In genomic region chr2:24832526-24832925, GRCh38 we compare ENCODE assay signal across 17 cellular contexts. TPM values are rescaled to one million over a fixed set of nuclear protein-coding genes. Genes with fewer than 3 reads are reported as not detected.
DNase-seq lines count a peak whose midpoint lies in the region; ATAC-seq and TF ChIP-seq lines count a peak whose summit lies in the region.
"Had no signal": no experiment of that assay in that cellular context is flagged by ENCODE, and none has a peak within 500 bp of the region (broad histone marks: within the 10 kb centered on the region; RNA-seq: fewer than 3 reads in every experiment).

No MANE protein-coding gene starts in this region.

- intact Hi-C loops in activated CD8-positive, alpha-beta T cell treated with anti-CD3 and anti-CD28 coated beads for 36 hours (cut with micrococcal nuclease): no loop called here
- intact Hi-C loops in sigmoid colon (cut with DNase I): no loop called here

- no peak overlapping the region for H3K4me3 ChIP-seq in sigmoid colon
- H3K4me3 ChIP-seq: lung, psoas muscle had no signal

- no peaks in the 10 kb centered on the region for H3K9me3 ChIP-seq in sigmoid colon
- H3K9me3 ChIP-seq: BE2C, psoas muscle had no signal

- no peak for DNase-seq in activated CD8-positive, alpha-beta T cell treated with anti-CD3 and anti-CD28 coated beads, Interleukin-2, amount 10 ng/mL, durations not matched to agents 7 days and 5 days
- no peak for DNase-seq in activated CD8-positive, alpha-beta T cell treated with anti-CD3 and anti-CD28 coated beads for 36 hours
- DNase-seq in islet precursor cell: peak; percentile 37
- peak; percentile 45 for DNase-seq in sigmoid colon
- no peak for DNase-seq in activated T-cell treated with anti-CD3 and anti-CD28 coated beads, Interleukin-2, amount 50 U/mL, for 4 hours
- DNase-seq in medulla oblongata (ENCODE audit: extremely low spot score): no peak
- no peak for DNase-seq in stimulated activated CD4-positive, alpha-beta T cell treated with anti-CD3 and anti-CD28 coated beads, Interleukin-2, amount 100 ng/mL, for 48 hours
- DNase-seq: activated CD4-positive, alpha-beta T cell treated with anti-CD3 and anti-CD28 coated beads, Interleukin-2, amount 50 U/mL, for 4 hours; activated T-cell treated with anti-CD3 and anti-CD28 coated beads, Interleukin-2, amount 50 U/mL, for 1 hour; BE2C; effector memory CD4-positive, alpha-beta T cell; EL; NCI-H1105; NCI-H526 treated with DMSO at 0.1 percent for 48 hours had no signal

- H3K4me3 Mint-ChIP-seq in activated CD8-positive, alpha-beta T cell treated with anti-CD3 and anti-CD28 coated beads, Interleukin-2, amount 10 ng/mL, durations not matched to agents 7 days and 5 days: no peak overlapping the region
- no peak overlapping the region for H3K4me3 Mint-ChIP-seq in activated CD8-positive, alpha-beta T cell treated with anti-CD3 and anti-CD28 coated beads for 36 hours
- no peak overlapping the region for H3K4me3 Mint-ChIP-seq in activated T-helper 17 cell treated with anti-CD3 and anti-CD28 coated beads, Interleukin-2, amount 50 U/mL, for 72 hours
- no peak overlapping the region for H3K4me3 Mint-ChIP-seq in activated T-cell treated with anti-CD3 and anti-CD28 coated beads, Interleukin-2, amount 50 U/mL, for 4 hours

- CTCF ChIA-PET in activated CD8-positive, alpha-beta T cell treated with anti-CD3 and anti-CD28 coated beads, Interleukin-2, amount 10 ng/mL, durations not matched to agents 7 days and 5 days (lab: Charles Lee): interaction anchor here (1.0 kb wide), 1 partner anchor 422 kb away, joined by 3 read pairs; no protein-coding TSS in a partner anchor
- CTCF ChIA-PET in activated CD8-positive, alpha-beta T cell treated with anti-CD3 and anti-CD28 coated beads for 36 hours (lab: Charles Lee): interaction anchor here (1.4 to 5.5 kb wide), 2 partner anchors 19 to 411 kb away, joined by 3 to 63 read pairs; no protein-coding TSS in a partner anchor

- H3K27me3 Mint-ChIP-seq in activated CD8-positive, alpha-beta T cell treated with anti-CD3 and anti-CD28 coated beads, Interleukin-2, amount 10 ng/mL, durations not matched to agents 7 days and 5 days (ENCODE audit: low read depth): no peaks in the 10 kb centered on the region
- no peaks in the 10 kb centered on the region for H3K27me3 Mint-ChIP-seq in activated CD8-positive, alpha-beta T cell treated with anti-CD3 and anti-CD28 coated beads for 36 hours
- no peaks in the 10 kb centered on the region for H3K27me3 Mint-ChIP-seq in activated T-helper 17 cell treated with anti-CD3 and anti-CD28 coated beads, Interleukin-2, amount 50 U/mL, for 72 hours
- no peaks in the 10 kb centered on the region for H3K27me3 Mint-ChIP-seq in activated T-cell treated with anti-CD3 and anti-CD28 coated beads, Interleukin-2, amount 50 U/mL, for 4 hours (ENCODE audit: low read depth)

- H3K27ac ChIP-seq in sigmoid colon: no peak overlapping the region
- H3K27ac ChIP-seq: psoas muscle had no signal

- peak overlapping the region; percentile 3 for H3K27ac Mint-ChIP-seq in activated CD8-positive, alpha-beta T cell treated with anti-CD3 and anti-CD28 coated beads, Interleukin-2, amount 10 ng/mL, durations not matched to agents 7 days and 5 days
- H3K27ac Mint-ChIP-seq in activated CD8-positive, alpha-beta T cell treated with anti-CD3 and anti-CD28 coated beads for 36 hours: no peak overlapping the region
- H3K27ac Mint-ChIP-seq in activated T-helper 17 cell treated with anti-CD3 and anti-CD28 coated beads, Interleukin-2, amount 50 U/mL, for 72 hours: peak overlapping the region; percentile 2

- no peaks in the 10 kb centered on the region for H3K4me1 Mint-ChIP-seq in activated CD8-positive, alpha-beta T cell treated with anti-CD3 and anti-CD28 coated beads, Interleukin-2, amount 10 ng/mL, durations not matched to agents 7 days and 5 days (ENCODE audit: low read depth)
- H3K4me1 Mint-ChIP-seq in activated CD8-positive, alpha-beta T cell treated with anti-CD3 and anti-CD28 coated beads for 36 hours (ENCODE audit: low read depth): peaks cover 2% of the 10 kb centered on the region
- peaks cover 4% of the 10 kb centered on the region for H3K4me1 Mint-ChIP-seq in activated T-helper 17 cell treated with anti-CD3 and anti-CD28 coated beads, Interleukin-2, amount 50 U/mL, for 72 hours
- peaks cover 3% of the 10 kb centered on the region for H3K4me1 Mint-ChIP-seq in activated T-cell treated with anti-CD3 and anti-CD28 coated beads, Interleukin-2, amount 50 U/mL, for 4 hours (ENCODE audit: low read depth)

- no peaks in the 10 kb centered on the region for H3K9me3 Mint-ChIP-seq in activated CD8-positive, alpha-beta T cell treated with anti-CD3 and anti-CD28 coated beads, Interleukin-2, amount 10 ng/mL, durations not matched to agents 7 days and 5 days (ENCODE audit: insufficient read depth)
- no peaks in the 10 kb centered on the region for H3K9me3 Mint-ChIP-seq in activated CD8-positive, alpha-beta T cell treated with anti-CD3 and anti-CD28 coated beads for 36 hours
- no peaks in the 10 kb centered on the region for H3K9me3 Mint-ChIP-seq in activated T-helper 17 cell treated with anti-CD3 and anti-CD28 coated beads, Interleukin-2, amount 50 U/mL, for 72 hours
- no peaks in the 10 kb centered on the region for H3K9me3 Mint-ChIP-seq in activated T-cell treated with anti-CD3 and anti-CD28 coated beads, Interleukin-2, amount 50 U/mL, for 4 hours

- H3K27me3 ChIP-seq in sigmoid colon: no peaks in the 10 kb centered on the region
- H3K27me3 ChIP-seq: BE2C had no signal

- 73 to 87% methylated on average over 9 of the region's 9 CpGs for WGBS in sigmoid colon, 2 donors

- ATAC-seq in activated CD8-positive, alpha-beta T cell treated with anti-CD3 and anti-CD28 coated beads, Interleukin-2, amount 10 ng/mL, durations not matched to agents 7 days and 5 days: no peak
- ATAC-seq in activated CD8-positive, alpha-beta T cell treated with anti-CD3 and anti-CD28 coated beads for 36 hours: no peak
- no peak for ATAC-seq in activated T-helper 17 cell treated with anti-CD3 and anti-CD28 coated beads, Interleukin-2, amount 50 U/mL, for 72 hours (replicated peaks)
- no peak for ATAC-seq in activated T-cell treated with anti-CD3 and anti-CD28 coated beads, Interleukin-2, amount 50 U/mL, for 4 hours

- POLR2A ChIA-PET in activated CD8-positive, alpha-beta T cell treated with anti-CD3 and anti-CD28 coated beads, Interleukin-2, amount 10 ng/mL, durations not matched to agents 7 days and 5 days (lab: Charles Lee): no interaction called here
- POLR2A ChIA-PET in activated CD8-positive, alpha-beta T cell treated with anti-CD3 and anti-CD28 coated beads for 36 hours (lab: Charles Lee): no interaction called here

- H3K36me3 ChIP-seq in sigmoid colon: peaks cover 0 to 18% (median 0%) of the 10 kb centered on the region in 4 donors

- peaks cover 0 to 6% (median 5%) of the 10 kb centered on the region in 4 donors for H3K4me1 ChIP-seq in sigmoid colon
- H3K4me1 ChIP-seq: BE2C had no signal

- TF ChIP-seq EP300 in sigmoid colon (IDR thresholded peaks at IDR 0.05): no peak

- peaks cover 24% of the 10 kb centered on the region for H3K36me3 Mint-ChIP-seq in activated CD8-positive, alpha-beta T cell treated with anti-CD3 and anti-CD28 coated beads, Interleukin-2, amount 10 ng/mL, durations not matched to agents 7 days and 5 days (ENCODE audit: low read depth)
- H3K36me3 Mint-ChIP-seq in activated CD8-positive, alpha-beta T cell treated with anti-CD3 and anti-CD28 coated beads for 36 hours (ENCODE audit: low read depth): peaks cover 20% of the 10 kb centered on the region
- H3K36me3 Mint-ChIP-seq in activated T-helper 17 cell treated with anti-CD3 and anti-CD28 coated beads, Interleukin-2, amount 50 U/mL, for 72 hours (ENCODE audit: low read depth): peaks cover 36% of the 10 kb centered on the region
- H3K36me3 Mint-ChIP-seq in activated T-cell treated with anti-CD3 and anti-CD28 coated beads, Interleukin-2, amount 50 U/mL, for 4 hours (ENCODE audit: insufficient read depth): peaks cover 21% of the 10 kb centered on the region

- no peak for TF ChIP-seq CTCF in activated CD8-positive, alpha-beta T cell treated with anti-CD3 and anti-CD28 coated beads for 36 hours (IDR thresholded peaks at IDR 0.05)
- TF ChIP-seq CTCF in sigmoid colon (IDR thresholded peaks at IDR 0.05): no peak

- TF ChIP-seq POLR2A in sigmoid colon (IDR thresholded peaks at IDR 0.05): no peak

RNA-seq across cellular contexts. Expression of gene CENPO, which starts 39.3 kb away (rescaled TPM):
- 10 to 100 TPM; 53.9 to 56.1 TPM for total RNA-seq in activated CD8-positive, alpha-beta T cell treated with anti-CD3 and anti-CD28 coated beads, Interleukin-2, amount 10 ng/mL, durations not matched to agents 7 days and 5 days
- total RNA-seq in activated CD8-positive, alpha-beta T cell treated with anti-CD3 and anti-CD28 coated beads for 36 hours: 10 to 100 TPM; 40.7 to 41.9 TPM
- 10 to 100 TPM; 32.7 to 54.8 TPM for total RNA-seq in activated T-helper 17 cell treated with anti-CD3 and anti-CD28 coated beads, Interleukin-2, amount 50 U/mL, for 72 hours
- total RNA-seq in sigmoid colon: 1 to 10 TPM in 2 of 4 donors, under 1 TPM in 2; 0.49 to 5.7 (median 1.7) TPM
- polyA plus RNA-seq in sigmoid colon: 10 to 100 TPM in 1 of 3 donors, 1 to 10 TPM in 2; 4.9 to 10.4 (median 6.0) TPM
- 10 to 100 TPM; 20.3 to 28.4 (median 28.0) TPM for total RNA-seq in activated T-cell treated with anti-CD3 and anti-CD28 coated beads, Interleukin-2, amount 50 U/mL, for 4 hours

RNA-seq across cellular contexts. Expression of gene PTRHD1, which starts 39.3 kb away (rescaled TPM):
- total RNA-seq in activated CD8-positive, alpha-beta T cell treated with anti-CD3 and anti-CD28 coated beads, Interleukin-2, amount 10 ng/mL, durations not matched to agents 7 days and 5 days: 10 to 100 TPM; 28.9 to 32.9 TPM
- total RNA-seq in activated CD8-positive, alpha-beta T cell treated with anti-CD3 and anti-CD28 coated beads for 36 hours: 10 to 100 TPM; 23.2 to 24.9 TPM
- total RNA-seq in activated T-helper 17 cell treated with anti-CD3 and anti-CD28 coated beads, Interleukin-2, amount 50 U/mL, for 72 hours: 10 to 100 TPM; 19.4 to 30.0 TPM
- 10 to 100 TPM; 10.5 to 36.0 (median 14.2) TPM for total RNA-seq in sigmoid colon
- polyA plus RNA-seq in sigmoid colon: 10 to 100 TPM; 35.5 to 56.4 (median 55.3) TPM
- 10 to 100 TPM; 17.6 to 21.6 (median 18.6) TPM for total RNA-seq in activated T-cell treated with anti-CD3 and anti-CD28 coated beads, Interleukin-2, amount 50 U/mL, for 4 hours

Comparison
In these comparisons a context has a peak if more than half of its experiments do, and no peak if none do; other contexts are left out.
1. DNase-seq: peak in islet precursor cell (single experiment) and sigmoid colon (single experiment); none in activated CD8-positive, alpha-beta T cell treated with anti-CD3 and anti-CD28 coated beads, Interleukin-2, amount 10 ng/mL, durations not matched to agents 7 days and 5 days (single experiment), activated CD8-positive, alpha-beta T cell treated with anti-CD3 and anti-CD28 coated beads for 36 hours (single experiment), activated T-cell treated with anti-CD3 and anti-CD28 coated beads, Interleukin-2, amount 50 U/mL, for 4 hours (single experiment), medulla oblongata (single experiment) and stimulated activated CD4-positive, alpha-beta T cell treated with anti-CD3 and anti-CD28 coated beads, Interleukin-2, amount 100 ng/mL, for 48 hours (0 of 2).